In genomic region chr20:57451759-57452661, GRCh38 we compare ENCODE assay signal across 11 cellular contexts.
DNase-seq lines count a peak whose midpoint lies in the region; ATAC-seq and TF ChIP-seq lines count a peak whose summit lies in the region.
"Had no signal": no experiment of that assay in that cellular context is flagged by ENCODE, and none has a peak within 500 bp of the region (broad histone marks: within the 10 kb centered on the region; RNA-seq: fewer than 3 reads in every experiment).

No MANE protein-coding gene starts in this region.

- H3K18ac ChIP-seq in mesendoderm (ENCODE audit: low read length), result no peak overlapping the region

- no peak overlapping the region for H3K4ac ChIP-seq in mesendoderm (ENCODE audit: low read depth, low read length)

- H3K27me3 ChIP-seq in right atrium auricular region (no peaks in the 10 kb centered on the region), mesendoderm (ENCODE audit: insufficient read depth, low read length, poor library complexity) (no peaks in the 10 kb centered on the region)

- ATAC-seq in GM18502 (IDR thresholded peaks at IDR 0.05; ENCODE audit: poor library complexity, unreplicated experiment), result no peak
- no peak for ATAC-seq in HG03196 (IDR thresholded peaks at IDR 0.05; ENCODE audit: unreplicated experiment)

- H2BK15ac ChIP-seq in mesendoderm (replicated peaks; ENCODE audit: low read depth), result no peak overlapping the region

- H3K23ac ChIP-seq in mesendoderm (ENCODE audit: low read length), result no peak overlapping the region

- peak; percentile 25 for DNase-seq in stimulated activated CD4-positive, alpha-beta T cell treated with anti-CD3 and anti-CD28 coated beads, Interleukin-15, amount 100 ng/mL, for 24 hours
- DNase-seq in stimulated activated CD4-positive, alpha-beta T cell treated with anti-CD3 and anti-CD28 coated beads, Interleukin-4, amount 100 ng/mL, for 24 hours, result no peak
- DNase-seq in SKM-1 treated with dmso at 0.1 percent for 144 hours (lab: John Stamatoyannopoulos, UW; ENCODE audit: unreplicated experiment) (peak; percentile 92), right atrium auricular region (ENCODE audit: low spot score) (no peak), DMS53 treated with DMSO at 0.1 percent for 48 hours (lab: John Stamatoyannopoulos, UW; ENCODE audit: unreplicated experiment) (no peak), mesendoderm (no peak)
- DNase-seq: COR-L47, islet precursor cell had no signal

- H3K36me3 ChIP-seq in right atrium auricular region (no peaks in the 10 kb centered on the region), mesendoderm (ENCODE audit: control insufficient read depth, insufficient read depth, low read length) (no peaks in the 10 kb centered on the region)
- H3K36me3 ChIP-seq: thoracic aorta had no signal

- no peaks in the 10 kb centered on the region for H3K79me1 ChIP-seq in mesendoderm (ENCODE audit: low read length)

- no peak for TF ChIP-seq CTCF in right atrium auricular region (IDR thresholded peaks at IDR 0.05)

- no peak overlapping the region for H2BK5ac ChIP-seq in mesendoderm (ENCODE audit: low read length)

- no peak overlapping the region for H2BK120ac ChIP-seq in mesendoderm (ENCODE audit: low read depth, low read length)

- no peak overlapping the region for H4K8ac ChIP-seq in mesendoderm (ENCODE audit: low read depth, low read length)

- no peak overlapping the region for H3K56ac ChIP-seq in mesendoderm (ENCODE audit: low read length)

- H3K79me2 ChIP-seq in mesendoderm (ENCODE audit: control insufficient read depth, insufficient read depth, low read length), result no peaks in the 10 kb centered on the region

- H2AK5ac ChIP-seq in mesendoderm (ENCODE audit: low read length), result no peak overlapping the region

- H3K4me3 ChIP-seq in right atrium auricular region (no peak overlapping the region), mesendoderm (ENCODE audit: low read length) (no peak overlapping the region)
- H3K4me3 ChIP-seq: thoracic aorta had no signal

- no peaks in the 10 kb centered on the region for H3K9me3 ChIP-seq in right atrium auricular region
- H3K9me3 ChIP-seq: thoracic aorta had no signal

- H4K5ac ChIP-seq in mesendoderm (ENCODE audit: low read length), result no peak overlapping the region

- H3K27ac ChIP-seq in right atrium auricular region, result peak overlapping the region; percentile 48 to 63
- no peak overlapping the region for H3K27ac ChIP-seq in mesendoderm (ENCODE audit: low read depth, low read length)
- H3K27ac ChIP-seq: thoracic aorta had no signal

- H3K4me1 ChIP-seq in right atrium auricular region, result peaks cover 0 to 32% of the 10 kb centered on the region in 2 donors
- no peaks in the 10 kb centered on the region for H3K4me1 ChIP-seq in mesendoderm (ENCODE audit: control insufficient read depth, low read depth, low read length)

- no peak overlapping the region for H3K4me2 ChIP-seq in mesendoderm (ENCODE audit: low read length)

- no peak overlapping the region for H3K9ac ChIP-seq in mesendoderm (ENCODE audit: low read length)

- WGBS in mesendoderm (ENCODE audit: extremely low coverage, insufficient coverage, low lambda C conversion rate), result no CpG with 5 or more reads among the region's 22 CpGs

Comparison
In these comparisons a context has a peak if more than half of its experiments do, and no peak if none do; other contexts are left out.
1. DNase-seq: peak in stimulated activated CD4-positive, alpha-beta T cell treated with anti-CD3 and anti-CD28 coated beads, Interleukin-15, amount 100 ng/mL, for 24 hours (single experiment) and SKM-1 treated with dmso at 0.1 percent for 144 hours (single experiment); none in stimulated activated CD4-positive, alpha-beta T cell treated with anti-CD3 and anti-CD28 coated beads, Interleukin-4, amount 100 ng/mL, for 24 hours (single experiment), right atrium auricular region (single experiment), DMS53 treated with DMSO at 0.1 percent for 48 hours (single experiment) and mesendoderm (single experiment).